20 cellular contexts compared by ENCODE assay signal in the genomic region with DNA sequence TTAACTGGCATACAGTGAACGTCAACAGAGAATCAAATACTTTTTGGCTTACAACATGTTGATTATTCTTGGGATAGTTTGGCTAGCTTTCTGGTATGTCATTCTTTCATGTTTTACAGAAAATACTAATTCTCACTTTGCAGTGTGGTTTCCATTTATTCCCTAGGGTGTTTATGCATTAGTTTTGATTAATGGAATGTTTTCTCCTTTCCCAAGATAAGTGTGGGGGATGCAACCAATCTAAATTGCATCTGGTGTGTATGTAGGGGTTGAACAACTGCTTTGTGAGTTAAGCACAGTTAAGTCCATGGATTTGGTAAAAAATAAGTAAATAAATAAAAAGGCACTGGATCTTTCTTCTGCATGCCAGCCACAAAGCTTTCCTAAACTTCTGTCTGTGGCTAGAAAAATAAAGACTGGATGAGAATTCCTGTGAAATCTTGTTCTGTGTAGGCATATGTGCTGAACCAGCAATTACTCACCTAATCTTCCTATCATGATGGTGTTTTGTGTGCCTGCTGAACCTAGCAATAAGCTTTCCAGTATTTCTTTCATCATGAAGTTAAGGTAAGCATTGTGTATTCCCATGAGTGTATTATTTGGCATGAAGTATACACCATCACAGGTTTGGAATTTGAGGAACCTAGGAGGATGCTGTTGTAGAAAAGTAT. TPM values are rescaled to one million over a fixed set of nuclear protein-coding genes. Genes with fewer than 3 reads are reported as not detected.
A peak's percentile ranks its signal among the peaks of the same experiment; 100 is the strongest.
DNase-seq lines count a peak whose midpoint lies in the region; ATAC-seq and TF ChIP-seq lines count a peak whose summit lies in the region.
"Had no signal": no experiment of that assay in that cellular context is flagged by ENCODE, and none has a peak within 500 bp of the region (broad histone marks: within the 10 kb centered on the region; RNA-seq: fewer than 3 reads in every experiment).

No MANE protein-coding gene starts in this region.

- H3K4me1 ChIP-seq in HEK293 (ENCODE audit: control insufficient read depth, insufficient read depth, low read length) (peaks cover 26% of the 10 kb centered on the region), aorta (ENCODE audit: control insufficient read depth in 1 of 2, insufficient read depth in 2 of 2, low read length in 2 of 2) (no peaks in the 10 kb centered on the region)

- H3K27me3 Mint-ChIP-seq in osteocyte (ENCODE audit: unreplicated experiment), result no peaks in the 10 kb centered on the region

- WGBS in aorta, 2 donors, result 5 to 6% methylated on average over 1 of the region's 1 CpG

- H3K9me3 ChIP-seq in HEK293 (ENCODE audit: control insufficient read depth, insufficient read depth, low read depth, low read length) (no peaks in the 10 kb centered on the region), aorta (ENCODE audit: control insufficient read depth, low read length) (no peaks in the 10 kb centered on the region)
- H3K9me3 ChIP-seq: BLaER1 treated with 17β-estradiol and CSF1 and Interleukin-3, amounts not matched to agents 10 nM and 100 nM had no signal

- intact Hi-C loops in aorta (cut with DNase I), result no loop called here

- no peaks in the 10 kb centered on the region for H3K36me3 ChIP-seq in HEK293 (ENCODE audit: control insufficient read depth in 2 of 2, insufficient read depth in 1 of 2, low read length in 2 of 2)
- H3K36me3 ChIP-seq in aorta (ENCODE audit: control insufficient read depth in 1 of 2, insufficient read depth in 2 of 2, low read length in 1 of 2), result no peaks in the 10 kb centered on the region
- H3K36me3 ChIP-seq: BLaER1 treated with 17β-estradiol and CSF1 and Interleukin-3, amounts not matched to agents 10 nM and 100 nM had no signal

- TF ChIP-seq CTCF in HEK293 (tag by site-specific recombination; IDR thresholded peaks at IDR 0.05) (no peak), fibroblast of pulmonary artery (IDR thresholded peaks at IDR 0.05; ENCODE audit: low read length, missing control alignments) (no peak), osteocyte (IDR thresholded peaks at IDR 0.05) (no peak)

- ATAC-seq in aorta (ENCODE audit: low FRiP score), result no peak
- ATAC-seq in HG02870 (IDR thresholded peaks at IDR 0.05; ENCODE audit: unreplicated experiment), result no peak
- ATAC-seq: Panc1 had no signal

- POLR2A ChIA-PET in HEK293 (lab: Yijun Ruan, JAX), result no interaction called here

- peaks cover 5% of the 10 kb centered on the region for H3K36me3 Mint-ChIP-seq in osteocyte (ENCODE audit: unreplicated experiment)
- H3K36me3 Mint-ChIP-seq: activated naive CD8-positive, alpha-beta T cell had no signal

- CTCF ChIA-PET in HEK293 (lab: Yijun Ruan, JAX), result no interaction called here

- peak overlapping the region; percentile 50 for H3K27ac Mint-ChIP-seq in osteocyte (ENCODE audit: unreplicated experiment)
- H3K27ac Mint-ChIP-seq: activated naive CD8-positive, alpha-beta T cell had no signal

- peaks cover 45% of the 10 kb centered on the region for H3K4me1 Mint-ChIP-seq in osteocyte (ENCODE audit: unreplicated experiment)

- H3K4me3 ChIP-seq in HEK293 (ENCODE audit: low read depth, low read length), result no peak overlapping the region
- H3K4me3 ChIP-seq in fibroblast of pulmonary artery (replicated peaks; ENCODE audit: low read depth, low read length), result no peak overlapping the region
- H3K4me3 ChIP-seq in aorta (ENCODE audit: low read length in 2 of 2), result no peak overlapping the region
- H3K4me3 ChIP-seq: BLaER1 treated with 17β-estradiol and CSF1 and Interleukin-3, amounts not matched to agents 10 nM and 100 nM; lung had no signal

- no peaks in the 10 kb centered on the region for H3K27me3 ChIP-seq in aorta (ENCODE audit: control insufficient read depth in 1 of 2, insufficient read depth in 2 of 2, low read length in 1 of 2)
- H3K27me3 ChIP-seq: BLaER1 treated with 17β-estradiol and CSF1 and Interleukin-3, amounts not matched to agents 10 nM and 100 nM had no signal

- no peak overlapping the region for H3K4me3 Mint-ChIP-seq in osteocyte (ENCODE audit: unreplicated experiment)
- H3K4me3 Mint-ChIP-seq: activated naive CD8-positive, alpha-beta T cell had no signal

- H3K9me3 Mint-ChIP-seq in osteocyte (ENCODE audit: unreplicated experiment), result no peaks in the 10 kb centered on the region

- no peak overlapping the region for H3K27ac ChIP-seq in HEK293 (ENCODE audit: extremely low read depth, low read depth, low read length)
- no peak overlapping the region for H3K27ac ChIP-seq in aorta (ENCODE audit: low read depth in 1 of 2, low read length in 2 of 2)
- H3K27ac ChIP-seq: BLaER1 treated with 17β-estradiol and CSF1 and Interleukin-3, amounts not matched to agents 10 nM and 100 nM had no signal

- DNase-seq in amniotic epithelial cell (ENCODE audit: low read depth) (peak; percentile 96), fibroblast of pulmonary artery (ENCODE audit: low read depth) (peak; percentile 35), osteocyte (ENCODE audit: extremely low spot score, unreplicated experiment) (no peak), SKM-1 treated with dmso at 0.1 percent for 144 hours (lab: John Stamatoyannopoulos, UW; ENCODE audit: unreplicated experiment) (no peak), HUDEP-2 (lab: John Stamatoyannopoulos, UW; ENCODE audit: unreplicated experiment in 76 of 76) (no peak), aorta (no peak)
- DNase-seq: activated CD4-positive, alpha-beta T cell treated with anti-CD3 and anti-CD28 coated beads for 1 hour; activated CD8-positive, alpha-beta memory T cell treated with anti-CD3 and anti-CD28 coated beads, Interleukin-2, amount 50 U/mL, for 48 hours; DMS53; GOT3; NCI-H1694 treated with DMSO at 0.1 percent for 48 hours; NCI-H526; nucleus accumbens; T-helper 1 cell had no signal

TF ChIP-seq in HEK293, 187 proteins besides CTCF, POLR2A, EP300 and RAD21:
- TF ChIP-seq ZNF544 (tag by site-specific recombination; IDR thresholded peaks at IDR 0.05) (no peak), ZNF521 (tag by site-specific recombination; IDR thresholded peaks at IDR 0.05) (no peak), ZNF670 (tag by site-specific recombination; IDR thresholded peaks at IDR 0.05; ENCODE audit: low read depth) (no peak), PRDM6 (tag by site-specific recombination; IDR thresholded peaks at IDR 0.05) (peak; percentile 83), ZNF354C (tag by site-specific recombination; IDR thresholded peaks at IDR 0.05; ENCODE audit: borderline replicate concordance, low read depth) (no peak), ZNF610 (tag by site-specific recombination; IDR thresholded peaks at IDR 0.05; ENCODE audit: borderline replicate concordance) (no peak), ZNF148 (tag by site-specific recombination; IDR thresholded peaks at IDR 0.05; ENCODE audit: borderline replicate concordance) (no peak)

RNA-seq across cellular contexts. Expression of gene TENM3, which starts 50.6 kb away (rescaled TPM):
- 78.3 and 85.2 TPM in 2 replicates for total RNA-seq in osteocyte
- total RNA-seq in aorta, result 1 to 10 TPM; 1.1 to 5.5 TPM
- under 1 TPM in 1 of 2 donors, not detected in 1; 0.05 TPM for polyA plus RNA-seq in aorta

Comparison
In these comparisons a context has a peak if more than half of its experiments do, and no peak if none do; other contexts are left out.
1. DNase-seq: peak in amniotic epithelial cell (single experiment) and fibroblast of pulmonary artery (single experiment); none in osteocyte (single experiment), SKM-1 treated with dmso at 0.1 percent for 144 hours (single experiment), HUDEP-2 (0 of 76) and aorta (0 of 2).
2. RNA of gene TENM3, which starts 50.6 kb away (total RNA-seq): 78.3 to 85.2 TPM in osteocyte; 1.1 to 5.5 TPM in aorta; every median in the first group is over 10 times any median in the second.